10 cellular contexts compared by ENCODE assay signal in genomic region chr5:94901071-94901979, GRCh38.
DNase-seq lines count a peak whose midpoint lies in the region; ATAC-seq and TF ChIP-seq lines count a peak whose summit lies in the region.
"Had no signal": no experiment of that assay in that cellular context is flagged by ENCODE, and none has a peak within 500 bp of the region (broad histone marks: within the 10 kb centered on the region; RNA-seq: fewer than 3 reads in every experiment).

No MANE protein-coding gene starts in this region.

- DNase-seq in ELR (ENCODE audit: low read depth): peak; percentile 83
- DNase-seq in fibroblast of mammary gland (ENCODE audit: low read depth): peak; percentile 78
- DNase-seq in NCI-H2029 (lab: John Stamatoyannopoulos, UW): no peak
- no peak for DNase-seq in activated CD4-positive, CD25-positive, alpha-beta regulatory T cell treated with anti-CD3 and anti-CD28 coated beads, Interleukin-2, amount 50 U/mL, for 72 hours
- DNase-seq in type B pancreatic cell (ENCODE audit: extremely low spot score, unreplicated experiment): no peak
- no peak for DNase-seq in GM23338 (ENCODE audit: low spot score)
- DNase-seq: activated naive CD4-positive, alpha-beta T cell had no signal

- TF ChIP-seq CTCF in fibroblast of mammary gland (conservative IDR thresholded peaks at IDR 0.05; ENCODE audit: control insufficient read depth, insufficient read depth, low read depth, low read length) (no peak), type B pancreatic cell (conservative IDR thresholded peaks at IDR 0.05) (no peak), GM23338 (conservative IDR thresholded peaks at IDR 0.05; ENCODE audit: low read depth in 2 of 2) (no peak)

- H3K36me3 ChIP-seq in GM23338 (ENCODE audit: insufficient read depth): no peaks in the 10 kb centered on the region

- H3K4me2 ChIP-seq in GM23338: no peak overlapping the region

- ATAC-seq in GM21526 (IDR thresholded peaks at IDR 0.05; ENCODE audit: low FRiP score, unreplicated experiment) (peak; percentile 80), HG03521 (IDR thresholded peaks at IDR 0.05; ENCODE audit: unreplicated experiment) (peak; percentile 72), GM23338 (no peak)

- no peaks in the 10 kb centered on the region for H3K79me2 ChIP-seq in GM23338 (replicated peaks; ENCODE audit: insufficient read depth)

- H3K4me1 ChIP-seq in GM23338 (ENCODE audit: insufficient read depth): no peaks in the 10 kb centered on the region

- H3K4me3 Mint-ChIP-seq in type B pancreatic cell (no peak overlapping the region), GM23338 (no peak overlapping the region)

- H3K27me3 Mint-ChIP-seq in type B pancreatic cell (no peaks in the 10 kb centered on the region), GM23338 (ENCODE audit: insufficient read depth, low read depth, poor library complexity) (no peaks in the 10 kb centered on the region)

- no peak overlapping the region for H3K27ac ChIP-seq in GM23338 (ENCODE audit: low read depth)

- H3K9me3 Mint-ChIP-seq in type B pancreatic cell (no peaks in the 10 kb centered on the region), GM23338 (no peaks in the 10 kb centered on the region)

- no peaks in the 10 kb centered on the region for H3K9me2 ChIP-seq in GM23338 (ENCODE audit: insufficient read depth)

- H3F3A ChIP-seq in GM23338 (replicated peaks; ENCODE audit: low read depth): no peaks in the 10 kb centered on the region

- no peak overlapping the region for H3K4me3 ChIP-seq in fibroblast of mammary gland (ENCODE audit: control insufficient read depth, low read depth, low read length)
- H3K4me3 ChIP-seq in GM23338: no peak overlapping the region
- H3K4me3 ChIP-seq: lung had no signal

- no peak overlapping the region for H2AFZ ChIP-seq in GM23338

- H3K36me3 Mint-ChIP-seq in type B pancreatic cell: no peaks in the 10 kb centered on the region
- no peaks in the 10 kb centered on the region for H3K36me3 Mint-ChIP-seq in GM23338 (ENCODE audit: low read depth)

- no peaks in the 10 kb centered on the region for H3K4me1 Mint-ChIP-seq in type B pancreatic cell (ENCODE audit: unreplicated experiment)
- H3K4me1 Mint-ChIP-seq in GM23338: no peaks in the 10 kb centered on the region

- H3K27ac Mint-ChIP-seq in type B pancreatic cell: no peak overlapping the region
- no peak overlapping the region for H3K27ac Mint-ChIP-seq in GM23338

- H3K27me3 ChIP-seq in GM23338 (ENCODE audit: insufficient read depth): no peaks in the 10 kb centered on the region

- H4K20me1 ChIP-seq in GM23338 (replicated peaks; ENCODE audit: insufficient read depth): no peaks in the 10 kb centered on the region

TF ChIP-seq in GM23338, 12 proteins besides CTCF, POLR2A, EP300 and RAD21:
- TF ChIP-seq ZNF114 (CRISPR knock-in tag; IDR thresholded peaks at IDR 0.05) (no peak), EZH2phosphoT487 (IDR thresholded peaks at IDR 0.05; ENCODE audit: unreplicated experiment) (no peak), POLR2AphosphoS5 (IDR thresholded peaks at IDR 0.05; ENCODE audit: low read depth) (no peak)

Comparison
In these comparisons a context has a peak if more than half of its experiments do, and no peak if none do; other contexts are left out.
1. DNase-seq: peak in ELR (single experiment) and fibroblast of mammary gland (single experiment); none in NCI-H2029 (single experiment), activated CD4-positive, CD25-positive, alpha-beta regulatory T cell treated with anti-CD3 and anti-CD28 coated beads, Interleukin-2, amount 50 U/mL, for 72 hours (single experiment), type B pancreatic cell (single experiment) and GM23338 (single experiment).